In the genomic region with DNA sequence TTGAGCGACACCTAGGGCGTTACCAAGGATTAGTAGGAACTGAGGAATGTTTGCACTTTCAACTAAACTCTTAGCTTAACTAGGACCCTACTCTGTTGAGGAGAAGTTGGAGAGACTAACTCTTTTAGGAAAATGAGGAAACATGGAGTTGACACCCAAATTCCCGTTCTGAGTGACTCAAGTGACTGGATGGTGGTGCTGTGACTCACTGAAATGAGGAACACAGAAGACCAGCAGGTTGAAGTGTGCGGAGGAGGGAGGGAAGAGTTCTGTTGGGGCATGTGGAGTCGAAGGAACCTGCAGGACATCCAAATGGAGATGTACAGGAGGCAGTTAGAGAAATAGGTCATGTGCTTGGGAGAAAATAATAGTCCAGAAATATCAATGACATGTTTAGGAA, we compare ENCODE assay signal across 18 cellular contexts. TPM values are rescaled to one million over a fixed set of nuclear protein-coding genes. Genes with fewer than 3 reads are reported as not detected.
DNase-seq lines count a peak whose midpoint lies in the region; ATAC-seq, FAIRE-seq and TF ChIP-seq lines count a peak whose summit lies in the region.
"Had no signal": no experiment of that assay in that cellular context is flagged by ENCODE, and none has a peak within 500 bp of the region (broad histone marks: within the 10 kb centered on the region; RNA-seq: fewer than 3 reads in every experiment).

No MANE protein-coding gene starts in this region.

- no peak overlapping the region for H3K9ac ChIP-seq in astrocyte (ENCODE audit: low read length)
- H3K9ac ChIP-seq: BLaER1 treated with 17β-estradiol and CSF1 and Interleukin-3, amounts not matched to agents 10 nM and 100 nM; KMS-11 had no signal

- H3K4me1 ChIP-seq in astrocyte (ENCODE audit: insufficient read depth, low read length) (peaks cover 4% of the 10 kb centered on the region), foreskin keratinocyte (peaks cover 12% of the 10 kb centered on the region)
- H3K4me1 ChIP-seq: Caco-2 had no signal

- peaks cover 20% of the 10 kb centered on the region for H3K36me3 ChIP-seq in astrocyte (ENCODE audit: insufficient read depth, low read length)

- no peak for DNase-seq in CD14-positive monocyte (ENCODE audit: low spot score)
- DNase-seq in HCEC 1CT = peak; percentile 12
- DNase-seq in astrocyte (ENCODE audit: low read depth) = peak; percentile 18
- DNase-seq in foreskin keratinocyte = peak; percentile 69 to 84
- DNase-seq in stimulated activated CD4-positive, alpha-beta T cell treated with anti-CD3 and anti-CD28 coated beads, Interleukin-4, amount 100 ng/mL, for 1 hour = no peak
- no peak for DNase-seq in activated T-cell treated with anti-CD3 and anti-CD28 coated beads for 4 hours
- DNase-seq in NCI-H748 treated with DMSO at 0.1 percent for 48 hours (lab: John Stamatoyannopoulos, UW) = no peak
- DNase-seq in stimulated activated naive CD4-positive, alpha-beta T cell treated with Interleukin-2 at 50 U/mL for 16 hours (lab: John Stamatoyannopoulos, UW) = no peak
- DNase-seq: Caco-2, DMS53, GDM1, GOT3, MM.1S, NCI-H1105, NCI-H1694 treated with DMSO at 0.1 percent for 48 hours, NCI-H82 had no signal

- H3K4me2 ChIP-seq in astrocyte (ENCODE audit: low read length) = no peak overlapping the region
- H3K4me2 ChIP-seq: KMS-11 had no signal

- H3K27ac Mint-ChIP-seq in CD14-positive monocyte (peak overlapping the region in 5 of 7 donors; percentile 21 to 67 (median 47)), astrocyte (ENCODE audit: unreplicated experiment) (peak overlapping the region; percentile 4)

- H3K27me3 ChIP-seq in astrocyte (ENCODE audit: insufficient read depth, low read length) (no peaks in the 10 kb centered on the region), foreskin keratinocyte (no peaks in the 10 kb centered on the region)
- H3K27me3 ChIP-seq: BLaER1 treated with 17β-estradiol and CSF1 and Interleukin-3, amounts not matched to agents 10 nM and 100 nM had no signal

- intact Hi-C loops in CD14-positive monocyte (cut with micrococcal nuclease) = no loop called here

- H3K9me3 ChIP-seq in astrocyte (ENCODE audit: insufficient read depth, low read depth, low read length) = no peaks in the 10 kb centered on the region
- H3K9me3 ChIP-seq: BLaER1 treated with 17β-estradiol and CSF1 and Interleukin-3, amounts not matched to agents 10 nM and 100 nM; Caco-2 had no signal

- no peaks in the 10 kb centered on the region for H3K4me1 Mint-ChIP-seq in CD14-positive monocyte
- H3K4me1 Mint-ChIP-seq in astrocyte (ENCODE audit: low read depth, unreplicated experiment) = peaks cover 6% of the 10 kb centered on the region

- H3K36me3 Mint-ChIP-seq in CD14-positive monocyte = peaks cover 62 to 91% of the 10 kb centered on the region in 2 donors
- peaks cover 3% of the 10 kb centered on the region for H3K36me3 Mint-ChIP-seq in astrocyte (ENCODE audit: low read depth, unreplicated experiment)

- H2AFZ ChIP-seq in astrocyte (ENCODE audit: low read depth, low read length) = no peak overlapping the region

- no peaks in the 10 kb centered on the region for H3K27me3 Mint-ChIP-seq in CD14-positive monocyte (ENCODE audit: low read depth in 3 of 3)
- H3K27me3 Mint-ChIP-seq in astrocyte (ENCODE audit: low read depth, unreplicated experiment) = no peaks in the 10 kb centered on the region

- H4K20me1 ChIP-seq in astrocyte (ENCODE audit: insufficient read depth, low read length) = no peaks in the 10 kb centered on the region

- no peak for FAIRE-seq in astrocyte (lab: Jason Lieb, UNC)

- peaks cover 3% of the 10 kb centered on the region for H3K79me2 ChIP-seq in astrocyte (ENCODE audit: insufficient read depth, low read length)

- H3K9me3 Mint-ChIP-seq in CD14-positive monocyte = no peaks in the 10 kb centered on the region
- H3K9me3 Mint-ChIP-seq in astrocyte (ENCODE audit: unreplicated experiment) = no peaks in the 10 kb centered on the region

- ATAC-seq in foreskin keratinocyte = peak; percentile 87

- TF ChIP-seq CTCF in CD14-positive monocyte (IDR thresholded peaks at IDR 0.05) (no peak), astrocyte (IDR thresholded peaks at IDR 0.05; ENCODE audit: insufficient read depth, low read depth, low read length) (no peak), foreskin keratinocyte (conservative IDR thresholded peaks at IDR 0.05) (no peak)

- H3K27ac ChIP-seq in astrocyte (ENCODE audit: low read depth, low read length) (no peak overlapping the region), foreskin keratinocyte (no peak overlapping the region)
- H3K27ac ChIP-seq: BLaER1 treated with 17β-estradiol and CSF1 and Interleukin-3, amounts not matched to agents 10 nM and 100 nM; KMS-11 had no signal

- no peak overlapping the region for H3K4me3 Mint-ChIP-seq in CD14-positive monocyte
- H3K4me3 Mint-ChIP-seq in astrocyte (ENCODE audit: unreplicated experiment) = no peak overlapping the region

- no peak overlapping the region for H3K4me3 ChIP-seq in astrocyte (ENCODE audit: insufficient read depth, low read depth, low read length)
- H3K4me3 ChIP-seq: BLaER1 treated with 17β-estradiol and CSF1 and Interleukin-3, amounts not matched to agents 10 nM and 100 nM had no signal

RNA-seq across cellular contexts. Expression of a gene that starts 8.1 kb away (rescaled TPM):
- polyA plus RNA-seq in CD14-positive monocyte (100 to 1,000 TPM; 470 to 518 TPM), foreskin keratinocyte (106 and 122 TPM in 2 replicates)
- total RNA-seq in astrocyte (96.3 and 99.3 TPM in 2 replicates), foreskin keratinocyte (111 and 129 TPM in 2 replicates)

RNA-seq across cellular contexts. Expression of a gene that starts 52.6 kb away (rescaled TPM):
- polyA plus RNA-seq in CD14-positive monocyte (1 to 10 TPM; 9.6 to 9.9 TPM), foreskin keratinocyte (14.5 and 15.5 TPM in 2 replicates)
- total RNA-seq in astrocyte (363 and 389 TPM in 2 replicates), foreskin keratinocyte (46.5 and 52.3 TPM in 2 replicates)

Comparison
In these comparisons a context has a peak if more than half of its experiments do, and no peak if none do; other contexts are left out.
1. DNase-seq: peak in HCEC 1CT (single experiment), astrocyte (single experiment) and foreskin keratinocyte (2 of 2); none in CD14-positive monocyte (single experiment), stimulated activated CD4-positive, alpha-beta T cell treated with anti-CD3 and anti-CD28 coated beads, Interleukin-4, amount 100 ng/mL, for 1 hour (single experiment), activated T-cell treated with anti-CD3 and anti-CD28 coated beads for 4 hours (single experiment), NCI-H748 treated with DMSO at 0.1 percent for 48 hours (single experiment) and stimulated activated naive CD4-positive, alpha-beta T cell treated with Interleukin-2 at 50 U/mL for 16 hours (single experiment).